ENCODE assay signal across 9 cellular contexts in the genomic region with DNA sequence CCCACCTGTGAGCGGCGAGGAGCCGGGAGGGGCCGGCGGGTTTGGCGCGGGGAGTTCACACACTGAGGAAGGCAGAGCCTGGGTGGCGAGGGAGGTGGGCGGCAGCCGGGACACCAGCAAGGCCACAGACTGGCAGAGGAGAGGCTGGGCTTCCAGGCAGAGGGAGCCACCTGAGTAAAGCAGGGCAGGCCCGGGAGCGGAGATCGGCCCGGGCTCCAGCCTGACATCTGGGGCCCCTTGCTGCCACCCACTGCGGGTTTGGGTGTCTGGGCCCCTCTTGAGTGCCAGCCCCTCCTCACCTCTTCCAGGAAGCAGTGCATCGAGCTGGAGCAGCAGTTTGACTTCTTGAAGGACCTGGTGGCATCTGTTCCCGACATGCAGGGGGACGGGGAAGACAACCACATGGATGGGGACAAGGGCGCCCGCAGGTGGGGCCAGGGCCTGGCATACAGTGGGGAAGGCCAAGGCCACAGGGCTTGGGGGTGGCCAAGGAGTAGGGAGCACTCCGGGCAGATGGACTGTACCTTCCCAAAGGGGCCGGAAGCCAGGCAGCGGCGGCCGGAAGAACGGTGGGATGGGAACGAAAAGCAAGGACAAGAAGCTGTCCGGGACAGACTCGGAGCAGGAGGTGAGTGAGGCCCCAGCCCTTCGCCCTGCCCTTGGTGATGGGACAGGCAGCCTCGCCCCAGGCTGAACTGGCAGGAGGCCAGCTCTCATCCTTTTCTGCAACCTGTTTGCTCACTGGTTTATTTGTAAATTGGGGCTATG. TPM values are rescaled to one million over a fixed set of nuclear protein-coding genes. Genes with fewer than 3 reads are reported as not detected.
DNase-seq lines count a peak whose midpoint lies in the region; ATAC-seq, FAIRE-seq and TF ChIP-seq lines count a peak whose summit lies in the region.
"Had no signal": no experiment of that assay in that cellular context is flagged by ENCODE, and none has a peak within 500 bp of the region (broad histone marks: within the 10 kb centered on the region; RNA-seq: fewer than 3 reads in every experiment).

No MANE protein-coding gene starts in this region.

- H3K4me1 ChIP-seq in MM.1S (ENCODE audit: low read length), result peaks cover 8% of the 10 kb centered on the region; the same call in 1 of the 2 replicates
- H3K4me1 ChIP-seq in H1 (replicated peaks in 1 of 4; ENCODE audit: control insufficient read depth in 3 of 4, insufficient read depth in 4 of 4, low read length in 3 of 4), result peaks cover 0 to 20% (median 13%) of the 10 kb centered on the region in 4 experiments; a peak in 4 of 7 replicates
- H3K4me1 ChIP-seq in neuronal stem cell (ENCODE audit: control insufficient read depth in 2 of 2, insufficient read depth in 1 of 2, low read depth in 1 of 2, low read length in 2 of 2), result peaks cover 16 to 17% of the 10 kb centered on the region in 2 donors

- TF ChIP-seq POLR2A in H1 (IDR thresholded peaks at IDR 0.05; ENCODE audit: control extremely low read depth in 1 of 2, low read depth in 2 of 2, low read length in 2 of 2), result no peak

- H3K4ac ChIP-seq in H1 (replicated peaks; ENCODE audit: insufficient read length, low read depth, low read length), result no peak overlapping the region
- no peak overlapping the region for H3K4ac ChIP-seq in neuronal stem cell (ENCODE audit: low read length)

- H3K79me2 ChIP-seq in MM.1S (ENCODE audit: low read length) (peaks cover 36% of the 10 kb centered on the region), H1 (ENCODE audit: control insufficient read depth in 1 of 2, insufficient read depth in 2 of 2, low read length in 2 of 2) (peaks cover 0 to 7% of the 10 kb centered on the region in 2 experiments; a peak in 2 of 4 replicates)

- no peaks in the 10 kb centered on the region for H3F3A ChIP-seq in MM.1S (ENCODE audit: insufficient read depth, low read length)

- H3K27ac ChIP-seq in MM.1S (ENCODE audit: low read length), result no peak overlapping the region; the same call in 1 of the 2 replicates
- no peak overlapping the region for H3K27ac ChIP-seq in H1 (ENCODE audit: low read depth, low read length)
- H3K27ac ChIP-seq in neuronal stem cell (replicated peaks; ENCODE audit: low read length), result no peak overlapping the region

- FAIRE-seq in H1 (lab: Jason Lieb, UNC), result no peak
- FAIRE-seq: TTC549 had no signal

- H4K91ac ChIP-seq in H1 (replicated peaks; ENCODE audit: insufficient read length, low read length) (no peak overlapping the region), neuronal stem cell (ENCODE audit: low read depth, low read length, poor library complexity) (no peak overlapping the region)

- H4K20me1 ChIP-seq in MM.1S (ENCODE audit: insufficient read depth, low read length) (no peaks in the 10 kb centered on the region), H1 (replicated peaks in 1 of 2; ENCODE audit: control insufficient read depth in 1 of 2, insufficient read depth in 2 of 2, low read length in 2 of 2) (peaks cover 0 to 3% of the 10 kb centered on the region in 2 experiments)

- H3K79me1 ChIP-seq in H1 (ENCODE audit: low read depth, low read length), result peaks cover 7% of the 10 kb centered on the region; the same call in 1 of the 2 replicates
- peaks cover 22% of the 10 kb centered on the region for H3K79me1 ChIP-seq in neuronal stem cell (ENCODE audit: low read depth, low read length)

- no peaks in the 10 kb centered on the region for H3K27me3 ChIP-seq in MM.1S (replicated peaks; ENCODE audit: insufficient read depth, low read length)
- no peaks in the 10 kb centered on the region for H3K27me3 ChIP-seq in H1 (replicated peaks in 1 of 4; ENCODE audit: control insufficient read depth in 3 of 4, extremely low read depth in 1 of 4, insufficient read depth in 3 of 4, low read length in 3 of 4)
- H3K27me3 ChIP-seq in neuronal stem cell (ENCODE audit: control insufficient read depth in 3 of 3, insufficient read depth in 3 of 3, low read depth in 1 of 3, low read length in 3 of 3), result no peaks in the 10 kb centered on the region

- H2BK120ac ChIP-seq in H1 (replicated peaks; ENCODE audit: low read depth, low read length), result no peak overlapping the region
- H2BK120ac ChIP-seq in neuronal stem cell (ENCODE audit: low read depth, low read length), result peak overlapping the region; percentile 72

- H2BK15ac ChIP-seq in H1 (ENCODE audit: low read length), result no peak overlapping the region
- peak overlapping the region; percentile 49 for H2BK15ac ChIP-seq in neuronal stem cell (ENCODE audit: low read length)

- H3K9ac ChIP-seq in MM.1S (ENCODE audit: low read length), result peak overlapping the region; percentile 70
- peak overlapping the region; percentile 9 to 61 (median 40) for H3K9ac ChIP-seq in H1 (replicated peaks in 1 of 4; ENCODE audit: extremely low read depth in 1 of 4, low read depth in 3 of 4, low read length in 3 of 4)
- peak overlapping the region; percentile 94 for H3K9ac ChIP-seq in neuronal stem cell (ENCODE audit: low read depth, low read length, poor library complexity)

- peak overlapping the region; percentile 99 for H3K4me2 ChIP-seq in MM.1S (ENCODE audit: low read depth, low read length)
- peak overlapping the region; percentile 74 to 86 for H3K4me2 ChIP-seq in H1 (ENCODE audit: insufficient read depth in 1 of 2, low read depth in 2 of 2, low read length in 2 of 2)
- H3K4me2 ChIP-seq in neuronal stem cell (ENCODE audit: insufficient read depth, low read length, poor library complexity, severe bottlenecking), result peak overlapping the region; percentile 98

- no peak overlapping the region for H3K14ac ChIP-seq in H1 (ENCODE audit: insufficient read length)
- peak overlapping the region; percentile 89 for H3K14ac ChIP-seq in neuronal stem cell (ENCODE audit: low read length)

- H3K23me2 ChIP-seq in H1 (ENCODE audit: low read depth, low read length), result peaks cover 13% of the 10 kb centered on the region; the same call in 1 of the 2 replicates

- H2BK12ac ChIP-seq in H1 (ENCODE audit: low read depth, low read length) (0 out of 2 replicates have a peak overlapping the region, but pooled peaks have one; percentile 27), neuronal stem cell (ENCODE audit: low read length) (peak overlapping the region; percentile 58)

- no peak for TF ChIP-seq RAD21 in H1 (IDR thresholded peaks at IDR 0.05 in 1 of 2, conservative IDR thresholded peaks at IDR 0.05 in 1 of 2; ENCODE audit: low read depth in 2 of 2, low read length in 2 of 2)

- H3K36me3 ChIP-seq in MM.1S (replicated peaks; ENCODE audit: insufficient read depth, low read length), result no peaks in the 10 kb centered on the region
- peaks cover 0 to 8% (median 5%) of the 10 kb centered on the region in 4 experiments; a peak in 4 of 8 replicates for H3K36me3 ChIP-seq in H1 (ENCODE audit: control insufficient read depth in 2 of 4, insufficient read depth in 4 of 4, low read length in 3 of 4)
- peaks cover 20 to 46% of the 10 kb centered on the region in 2 donors for H3K36me3 ChIP-seq in neuronal stem cell (replicated peaks in 1 of 2; ENCODE audit: control insufficient read depth in 2 of 2, insufficient read depth in 2 of 2, low read length in 2 of 2)

- no peak overlapping the region for H2BK20ac ChIP-seq in H1 (ENCODE audit: low read length)

- no peak for DNase-seq in MM.1S
- DNase-seq in H1 (ENCODE audit: low read depth in 1 of 2, low spot score in 2 of 2), result no peak
- no peak for DNase-seq in neuronal stem cell (ENCODE audit: low spot score)
- DNase-seq in inferior parietal cortex (ENCODE audit: extremely low spot score), result no peak
- no peak for DNase-seq in NCI-H1694 (lab: John Stamatoyannopoulos, UW)
- no peak for DNase-seq in activated effector memory CD4-positive, alpha-beta T cell treated with Interleukin-2 at 50 U/mL for 16 hours

- no peak overlapping the region for H2AK5ac ChIP-seq in H1 (ENCODE audit: low read depth, low read length)
- H2AK5ac ChIP-seq in neuronal stem cell (ENCODE audit: low read depth, low read length), result peak overlapping the region; percentile 21

- CTCF ChIA-PET in H1 (lab: Charles Lee; ENCODE audit: partially characterized antibody), result interaction anchor here (0.6 to 2.1 kb wide), 5 partner anchors 12 to 46 kb away, joined by 3 to 6 read pairs (median 3); partner anchors contain the start of genes FIBP and TSGA10IP

- H3K9me2 ChIP-seq in MM.1S (replicated peaks; ENCODE audit: insufficient read depth, low read length), result no peaks in the 10 kb centered on the region

- H3K56ac ChIP-seq in H1 (replicated peaks; ENCODE audit: insufficient read length, low read depth, low read length), result no peak overlapping the region

- peak overlapping the region; percentile 77 for H2AFZ ChIP-seq in MM.1S (ENCODE audit: low read length)
- no peak overlapping the region for H2AFZ ChIP-seq in H1 (ENCODE audit: low read length)
- peak overlapping the region; percentile 98 for H2AFZ ChIP-seq in neuronal stem cell (ENCODE audit: low read length)

- ATAC-seq in GM19328 (IDR thresholded peaks at IDR 0.05; ENCODE audit: unreplicated experiment) (peak; percentile 11), GM21526 (IDR thresholded peaks at IDR 0.05; ENCODE audit: low FRiP score, unreplicated experiment) (no peak)

- H3K9me3 ChIP-seq in MM.1S (replicated peaks; ENCODE audit: insufficient read depth, low read length) (no peaks in the 10 kb centered on the region), H1 (ENCODE audit: insufficient read depth in 2 of 2, low read depth in 1 of 2, low read length in 1 of 2) (no peaks in the 10 kb centered on the region), neuronal stem cell (replicated peaks in 1 of 2; ENCODE audit: control insufficient read depth in 2 of 2, insufficient read depth in 1 of 2, low read depth in 1 of 2, low read length in 2 of 2) (no peaks in the 10 kb centered on the region)

- H3K23ac ChIP-seq in H1 (ENCODE audit: insufficient read length) (no peak overlapping the region), neuronal stem cell (ENCODE audit: low read depth, low read length, poor library complexity) (peak overlapping the region; percentile 97)

- POLR2A ChIA-PET in H1 (lab: Charles Lee; ENCODE audit: partially characterized antibody), result interaction anchor here (0.9 to 1.4 kb wide), 3 partner anchors 19 to 61 kb away, joined by 3 to 5 read pairs (median 3); no protein-coding TSS in a partner anchor

- TF ChIP-seq CTCF in MM.1S (IDR thresholded peaks at IDR 0.05; ENCODE audit: low read length), result no peak
- no peak for TF ChIP-seq CTCF in H1 (IDR thresholded peaks at IDR 0.05; ENCODE audit: control extremely low read depth in 1 of 3, insufficient read depth in 1 of 3, low read depth in 1 of 3, low read length in 3 of 3)

- peak overlapping the region; percentile 79 for H3K4me3 ChIP-seq in MM.1S (ENCODE audit: low read length)
- H3K4me3 ChIP-seq in H1 (ENCODE audit: extremely low read depth in 1 of 4, insufficient read depth in 2 of 4, low read depth in 3 of 4, low read length in 4 of 4), result peak overlapping the region; percentile 56 to 79 (median 68)
- peak overlapping the region; percentile 90 to 95 for H3K4me3 ChIP-seq in neuronal stem cell (ENCODE audit: low read length in 2 of 2)

- no peak overlapping the region; the same call in 1 of the 2 replicates for H3K18ac ChIP-seq in H1 (ENCODE audit: extremely low read depth, low read length)
- peak overlapping the region; percentile 91 for H3K18ac ChIP-seq in neuronal stem cell (ENCODE audit: low read length)

- no peak for TF ChIP-seq EP300 in H1 (IDR thresholded peaks at IDR 0.05; ENCODE audit: borderline replicate concordance in 1 of 2, low read depth in 2 of 2, low read length in 2 of 2)

- no peak overlapping the region for H4K5ac ChIP-seq in H1 (ENCODE audit: insufficient read length, low read depth, low read length)

- H2BK5ac ChIP-seq in H1 (ENCODE audit: low read depth, low read length), result no peak overlapping the region
- H2BK5ac ChIP-seq in neuronal stem cell (ENCODE audit: low read length), result no peak overlapping the region

- peak overlapping the region; percentile 72; the same call in 1 of the 2 replicates for H4K8ac ChIP-seq in H1 (ENCODE audit: extremely low read depth, insufficient read depth, low read length)
- no peak overlapping the region for H4K8ac ChIP-seq in neuronal stem cell (ENCODE audit: low read depth, low read length)

- 65% methylated on average over 28 of the region's 31 CpGs; no CpG with 5 or more reads in 1 of the 2 experiments for WGBS in H1 (ENCODE audit: extremely low coverage in 1 of 2, insufficient coverage in 1 of 2, insufficient read length in 1 of 2, insufficient replicate concordance in 2 of 2, low coverage in 1 of 2, low lambda C conversion rate in 2 of 2, missing lambda C conversion rate in 1 of 2), 2 experiments
- no CpG with 5 or more reads among the region's 31 CpGs for WGBS in neuronal stem cell (ENCODE audit: extremely low coverage in 2 of 2, insufficient read length in 2 of 2, insufficient replicate concordance in 1 of 2), 2 donors

RNA-seq across cellular contexts. Expression of gene DRAP1, which starts 1.0 kb away (rescaled TPM):
- 98.7 and 108 TPM in 2 replicates for total RNA-seq in H1 (2021; fragmentation: NEBNext Ultra II Directional; extraction: Animal tissue kit (Norgen Biotek cat#: 25700))
- 62.5 and 81.2 TPM in 2 replicates for polyA plus RNA-seq in H1 (2011; rRNA removed)
- polyA plus RNA-seq in H1 (2011; cell fraction: cytosol; rRNA removed), result 118 TPM
- polyA plus RNA-seq in H1 (2011; cell fraction: nucleus; rRNA removed), result 62.9 TPM
- 119 to 179 TPM (median 153 TPM) in 4 replicates for polyA plus RNA-seq in H1 (2012, experiment 1 of 2)
- 115 TPM for polyA plus RNA-seq in H1 (2012, experiment 2 of 2)
- polyA plus RNA-seq in H1 (2013, experiment 1 of 2), result 145 TPM
- 138 TPM for polyA plus RNA-seq in H1 (2013, experiment 2 of 2)
- polyA minus RNA-seq in H1 (2011; rRNA and poly(A)+ RNA removed), result 4.0 and 6.8 TPM in 2 replicates
- polyA minus RNA-seq in H1 (2011; cell fraction: cytosol; rRNA and poly(A)+ RNA removed), result 38.0 TPM
- 12.8 TPM for polyA minus RNA-seq in H1 (2011; cell fraction: nucleus; rRNA and poly(A)+ RNA removed)
- polyA plus RNA-seq in neuronal stem cell (2013, experiment 1 of 2), result 139 TPM
- 134 TPM for polyA plus RNA-seq in neuronal stem cell (2013, experiment 2 of 2)

RNA-seq across cellular contexts. Expression of gene C11orf68, which starts 1.4 kb away (rescaled TPM):
- total RNA-seq in H1 (2021; fragmentation: NEBNext Ultra II Directional; extraction: Animal tissue kit (Norgen Biotek cat#: 25700)), result 24.0 and 24.1 TPM in 2 replicates
- polyA plus RNA-seq in H1 (2011; rRNA removed), result 51.2 and 68.5 TPM in 2 replicates
- polyA plus RNA-seq in H1 (2011; cell fraction: cytosol; rRNA removed), result 36.5 TPM
- polyA plus RNA-seq in H1 (2011; cell fraction: nucleus; rRNA removed), result 43.6 TPM
- 16.5 to 29.7 TPM (median 28.5 TPM) in 4 replicates for polyA plus RNA-seq in H1 (2012, experiment 1 of 2)
- 29.4 TPM for polyA plus RNA-seq in H1 (2012, experiment 2 of 2)
- polyA plus RNA-seq in H1 (2013, experiment 1 of 2), result 19.3 TPM
- 17.8 TPM for polyA plus RNA-seq in H1 (2013, experiment 2 of 2)
- 16.8 and 23.2 TPM in 2 replicates for polyA minus RNA-seq in H1 (2011; rRNA and poly(A)+ RNA removed)
- polyA minus RNA-seq in H1 (2011; cell fraction: cytosol; rRNA and poly(A)+ RNA removed), result 22.9 TPM
- polyA minus RNA-seq in H1 (2011; cell fraction: nucleus; rRNA and poly(A)+ RNA removed), result 24.1 TPM
- 23.9 TPM for polyA plus RNA-seq in neuronal stem cell (2013, experiment 1 of 2)
- 23.7 TPM for polyA plus RNA-seq in neuronal stem cell (2013, experiment 2 of 2)

RNA-seq across cellular contexts. Expression of gene FOSL1, which starts 20.0 kb away (rescaled TPM):
- 6.3 and 7.5 TPM in 2 replicates for total RNA-seq in H1 (2021; fragmentation: NEBNext Ultra II Directional; extraction: Animal tissue kit (Norgen Biotek cat#: 25700))
- polyA plus RNA-seq in H1 (2011; rRNA removed), result 7.2 and 11.6 TPM in 2 replicates
- polyA plus RNA-seq in H1 (2011; cell fraction: cytosol; rRNA removed), result 2.7 TPM
- polyA plus RNA-seq in H1 (2011; cell fraction: nucleus; rRNA removed), result 5.9 TPM
- 11.9 to 15.6 TPM (median 13.5 TPM) in 4 replicates for polyA plus RNA-seq in H1 (2012, experiment 1 of 2)
- 15.1 TPM for polyA plus RNA-seq in H1 (2012, experiment 2 of 2)
- polyA plus RNA-seq in H1 (2013, experiment 1 of 2), result 9.5 TPM
- 9.6 TPM for polyA plus RNA-seq in H1 (2013, experiment 2 of 2)
- 2.1 and 3.9 TPM in 2 replicates for polyA minus RNA-seq in H1 (2011; rRNA and poly(A)+ RNA removed)
- 5.4 TPM for polyA minus RNA-seq in H1 (2011; cell fraction: cytosol; rRNA and poly(A)+ RNA removed)
- polyA minus RNA-seq in H1 (2011; cell fraction: nucleus; rRNA and poly(A)+ RNA removed), result 7.3 TPM
- polyA plus RNA-seq in neuronal stem cell (2013, experiment 1 of 2), result 2.0 TPM
- 1.7 TPM for polyA plus RNA-seq in neuronal stem cell (2013, experiment 2 of 2)

RNA-seq across cellular contexts. Expression of gene TSGA10IP, which starts 25.1 kb away (rescaled TPM):
- 1.3 and 1.9 TPM in 2 replicates for total RNA-seq in H1 (2021; fragmentation: NEBNext Ultra II Directional; extraction: Animal tissue kit (Norgen Biotek cat#: 25700))
- 6.0 and 8.2 TPM in 2 replicates for polyA plus RNA-seq in H1 (2011; rRNA removed)
- polyA plus RNA-seq in H1 (2011; cell fraction: cytosol; rRNA removed), result 13.0 TPM
- polyA plus RNA-seq in H1 (2011; cell fraction: nucleus; rRNA removed), result 19.6 TPM
- polyA plus RNA-seq in H1 (2012, experiment 1 of 2), result 3.0 to 7.3 TPM (median 5.3 TPM) in 4 replicates
- 1.6 TPM for polyA plus RNA-seq in H1 (2012, experiment 2 of 2)
- 0.93 TPM for polyA plus RNA-seq in H1 (2013, experiment 1 of 2)
- 0.61 TPM for polyA plus RNA-seq in H1 (2013, experiment 2 of 2)
- 3.3 and 4.6 TPM in 2 replicates for polyA minus RNA-seq in H1 (2011; rRNA and poly(A)+ RNA removed)
- 4.3 TPM for polyA minus RNA-seq in H1 (2011; cell fraction: cytosol; rRNA and poly(A)+ RNA removed)
- polyA minus RNA-seq in H1 (2011; cell fraction: nucleus; rRNA and poly(A)+ RNA removed), result 6.5 TPM
- polyA plus RNA-seq in neuronal stem cell (2013, experiment 1 of 2), result 3.9 TPM
- polyA plus RNA-seq in neuronal stem cell (2013, experiment 2 of 2), result 3.6 TPM

RNA-seq across cellular contexts. Expression of gene CCDC85B, which starts 29.7 kb away (rescaled TPM):
- 30.8 and 33.3 TPM in 2 replicates for total RNA-seq in H1 (2021; fragmentation: NEBNext Ultra II Directional; extraction: Animal tissue kit (Norgen Biotek cat#: 25700))
- 19.8 and 40.6 TPM in 2 replicates for polyA plus RNA-seq in H1 (2011; rRNA removed)
- 33.5 TPM for polyA plus RNA-seq in H1 (2011; cell fraction: cytosol; rRNA removed)
- 25.8 TPM for polyA plus RNA-seq in H1 (2011; cell fraction: nucleus; rRNA removed)
- polyA plus RNA-seq in H1 (2012, experiment 1 of 2), result 14.8 to 26.4 TPM (median 24.8 TPM) in 4 replicates
- polyA plus RNA-seq in H1 (2012, experiment 2 of 2), result 19.6 TPM
- 16.6 TPM for polyA plus RNA-seq in H1 (2013, experiment 1 of 2)
- polyA plus RNA-seq in H1 (2013, experiment 2 of 2), result 16.3 TPM
- 0.29 and 0.76 TPM in 2 replicates for polyA minus RNA-seq in H1 (2011; rRNA and poly(A)+ RNA removed)
- 19.7 TPM for polyA minus RNA-seq in H1 (2011; cell fraction: cytosol; rRNA and poly(A)+ RNA removed)
- 14.3 TPM for polyA minus RNA-seq in H1 (2011; cell fraction: nucleus; rRNA and poly(A)+ RNA removed)
- polyA plus RNA-seq in neuronal stem cell (2013, experiment 1 of 2), result 10.5 TPM
- 9.7 TPM for polyA plus RNA-seq in neuronal stem cell (2013, experiment 2 of 2)

Comparison
In these comparisons a context has a peak if more than half of its experiments do, and no peak if none do; other contexts are left out.
1. H3K9ac ChIP-seq: peak in every context shown above with its lines; median percentile 94 in neuronal stem cell; 70 in MM.1S; 40 in H1.